In genomic region chr9:97374811-97375210, GRCh38 we compare ENCODE assay signal across 26 cellular contexts.
"Had no signal": no experiment of that assay in that cellular context is flagged by ENCODE, and none has a peak within 500 bp of the region (broad histone marks: within the 10 kb centered on the region; RNA-seq: fewer than 3 reads in every experiment).

No MANE protein-coding gene starts in this region.

- H3K4me3 ChIP-seq: neural progenitor cell, ovary, psoas muscle, right lobe of liver, sigmoid colon, suprapubic skin, testis, tibial nerve, upper lobe of left lung, vagina had no signal

- ATAC-seq: natural killer cell; psoas muscle; right cardiac atrium; right lobe of liver; stimulated activated memory B cell treated with anti-CD40 and anti-IgM and Interleukin-4, amounts not matched to agents 10 μg/mL and 1 μg/mL and 100 μg/mL, for 72 hours; stimulated activated naive CD8-positive, alpha-beta T cell treated with anti-CD3 and anti-CD28 coated beads, Interleukin-15, amount 100 ng/mL, for 72 hours; stimulated activated naive CD8-positive, alpha-beta T cell treated with anti-CD3 and anti-CD28 coated beads, Interleukin-15, Interleukin-2, amounts not matched to agents 100 U/mL and 50 U/mL, for 24 hours had no signal

- H3K4me1 ChIP-seq: neural progenitor cell, parathyroid adenoma, psoas muscle, right lobe of liver, sigmoid colon, suprapubic skin, testis, tibial nerve, upper lobe of left lung, vagina had no signal

- DNase-seq: natural killer cell; occipital lobe; ovary; posterior cingulate gyrus; psoas muscle; right cardiac atrium; right lobe of liver; sigmoid colon; small intestine; stimulated activated CD4-positive, alpha-beta T cell treated with anti-CD3 and anti-CD28 coated beads, Interleukin-15, amount 100 ng/mL, for 24 hours; stimulated activated CD4-positive, alpha-beta T cell treated with anti-CD3 and anti-CD28 coated beads, Interleukin-4, amount 100 ng/mL, for 1 hour; stimulated activated CD4-positive, alpha-beta T cell treated with anti-CD3 and anti-CD28 coated beads, Interleukin-4, amount 100 ng/mL, for 4 hours; stimulated activated CD8-positive, alpha-beta memory T cell treated with anti-CD3 and anti-CD28 coated beads, Interleukin-4, amount 100 ng/mL, for 48 hours; stimulated activated naive CD4-positive, alpha-beta T cell; stimulated activated naive CD8-positive, alpha-beta T cell treated with anti-CD3 and anti-CD28 coated beads, Interleukin-15, amount 100 ng/mL, for 72 hours; stimulated activated naive CD8-positive, alpha-beta T cell treated with anti-CD3 and anti-CD28 coated beads, Interleukin-15, Interleukin-2, amounts not matched to agents 100 U/mL and 50 U/mL, for 24 hours; substantia nigra; testis; trophoblast cell had no signal

- H3K9me3 ChIP-seq: ovary, psoas muscle, right lobe of liver, sigmoid colon, suprapubic skin, testis, tibial nerve, upper lobe of left lung, vagina had no signal

- H3K27me3 ChIP-seq: neural progenitor cell, ovary, right lobe of liver, sigmoid colon, suprapubic skin, testis, tibial nerve, upper lobe of left lung, vagina had no signal

- H3K36me3 ChIP-seq: neural progenitor cell, ovary, right lobe of liver had no signal

- H3K27ac ChIP-seq: neural progenitor cell, ovary, parathyroid adenoma, psoas muscle, right lobe of liver, sigmoid colon, suprapubic skin, testis, tibial nerve, upper lobe of left lung, vagina had no signal
